21 cellular contexts compared by ENCODE assay signal in the genomic region with DNA sequence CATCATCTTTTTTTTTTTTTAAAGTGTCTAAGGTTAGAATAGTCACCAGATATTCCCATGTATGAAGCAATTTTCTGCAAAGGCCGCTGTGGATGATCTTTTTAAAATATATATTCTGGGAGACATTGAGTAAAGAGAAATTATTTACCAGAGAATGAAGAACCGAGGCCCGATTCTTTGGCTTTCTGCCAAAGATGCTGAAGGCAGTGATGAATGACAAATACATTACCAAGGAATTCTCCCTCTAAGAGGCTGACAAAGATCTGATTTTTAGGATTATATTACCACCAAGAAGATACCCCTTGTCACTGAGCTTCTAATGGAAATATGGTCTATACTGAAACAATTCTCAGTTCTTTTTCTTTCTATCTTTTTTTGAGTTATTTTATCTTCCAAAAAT.
DNase-seq lines count a peak whose midpoint lies in the region; ATAC-seq and TF ChIP-seq lines count a peak whose summit lies in the region.
"Had no signal": no experiment of that assay in that cellular context is flagged by ENCODE, and none has a peak within 500 bp of the region (broad histone marks: within the 10 kb centered on the region; RNA-seq: fewer than 3 reads in every experiment).

No MANE protein-coding gene starts in this region.

- ATAC-seq in GM21619 (IDR thresholded peaks at IDR 0.05; ENCODE audit: unreplicated experiment) (no peak), GM19328 (IDR thresholded peaks at IDR 0.05; ENCODE audit: unreplicated experiment) (no peak)
- ATAC-seq: heart left ventricle; lower lobe of right lung; natural killer cell treated with Interleukin-12 subunit alpha and Interleukin-12 subunit beta and Interleukin-15 and Interleukin-18, amount 100 ng/mL, for 72 hours had no signal

- no peak for TF ChIP-seq RAD21 in Ishikawa (IDR thresholded peaks at IDR 0.05; ENCODE audit: low read depth)

- no peak for TF ChIP-seq CTCF in epithelial cell of esophagus (IDR thresholded peaks at IDR 0.05; ENCODE audit: insufficient read depth, low read depth, low read length, missing control alignments)

- no peak for TF ChIP-seq EP300 in Ishikawa (IDR thresholded peaks at IDR 0.05; ENCODE audit: borderline replicate concordance)

- H3K4me3 ChIP-seq in epithelial cell of esophagus (ENCODE audit: low read length) = no peak overlapping the region
- H3K4me3 ChIP-seq: heart left ventricle, lower lobe of right lung, Peyer's patch, SJCRH30, thoracic aorta had no signal

- DNase-seq in EL = peak; percentile 12
- peak; percentile 63 for DNase-seq in NCI-H69 (lab: John Stamatoyannopoulos, UW)
- peak; percentile 15 for DNase-seq in epithelial cell of esophagus (ENCODE audit: low read depth)
- DNase-seq in NCI-H128 (lab: John Stamatoyannopoulos, UW; ENCODE audit: unreplicated experiment) = no peak
- DNase-seq: activated CD4-positive, CD25-positive, alpha-beta regulatory T cell; activated naive CD4-positive, alpha-beta T cell treated with anti-CD3 and anti-CD28 coated beads, Interleukin-2, amount 10 ng/mL, durations not matched to agents 7 days and 5 days; effector CD8-positive, alpha-beta T cell; erythroblast; foreskin fibroblast; H9; heart left ventricle; lower lobe of right lung; NCI-H187; Peyer's patch; SJCRH30; T-helper 1 cell had no signal

TF ChIP-seq in Ishikawa, 13 proteins besides CTCF, POLR2A, EP300 and RAD21:
- TF ChIP-seq TAF1 (IDR thresholded peaks at IDR 0.05; ENCODE audit: low read depth) = no peak
- 0 out of 2 replicates have a peak, but pooled peaks have one; percentile 20 for TF ChIP-seq NFIC (IDR thresholded peaks at IDR 0.05)
